In the genomic region with DNA sequence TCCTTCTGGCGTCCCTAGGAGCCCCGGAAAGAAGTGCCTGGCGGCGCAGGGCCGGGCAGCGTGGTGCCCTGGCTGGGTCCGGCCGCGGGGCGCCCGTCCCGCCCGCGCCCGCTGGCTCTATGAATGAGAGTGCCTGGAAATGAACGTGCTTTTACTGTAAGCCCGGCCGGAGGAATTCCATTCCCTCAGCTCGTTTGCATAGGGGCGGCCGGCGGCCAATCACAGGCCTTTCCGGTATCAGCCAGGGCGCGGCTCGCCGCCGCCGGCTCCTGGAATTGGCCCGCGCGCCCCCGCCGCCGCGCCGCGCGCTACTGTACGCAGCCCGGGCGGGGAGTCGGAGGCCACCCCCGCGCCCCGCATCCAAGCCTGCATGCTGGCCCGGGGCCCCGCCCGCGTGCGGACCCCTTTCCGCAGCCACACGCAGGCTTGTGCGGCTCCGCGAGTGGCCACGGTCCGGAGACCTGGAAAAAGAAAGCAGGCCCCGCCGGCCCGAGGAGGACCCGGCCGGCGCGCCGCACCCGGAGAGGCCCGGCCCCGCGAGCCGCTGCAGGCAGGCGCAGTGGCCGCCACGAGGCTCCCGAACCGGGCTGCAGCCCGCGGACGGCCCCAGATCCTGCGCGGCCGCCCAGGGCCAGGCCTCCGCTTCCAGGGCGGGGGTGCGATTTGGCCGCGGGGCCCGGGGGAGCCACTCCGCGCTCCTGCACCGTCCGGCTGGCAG, we compare ENCODE assay signal across 1 cellular context.
TF ChIP-seq lines count a peak whose summit lies in the region.

No MANE protein-coding gene starts in this region.

TF ChIP-seq in HepG2, 621 proteins besides CTCF, POLR2A, EP300 and RAD21 (continued from another document and continues in another):
- TF ChIP-seq, protein P1, sequence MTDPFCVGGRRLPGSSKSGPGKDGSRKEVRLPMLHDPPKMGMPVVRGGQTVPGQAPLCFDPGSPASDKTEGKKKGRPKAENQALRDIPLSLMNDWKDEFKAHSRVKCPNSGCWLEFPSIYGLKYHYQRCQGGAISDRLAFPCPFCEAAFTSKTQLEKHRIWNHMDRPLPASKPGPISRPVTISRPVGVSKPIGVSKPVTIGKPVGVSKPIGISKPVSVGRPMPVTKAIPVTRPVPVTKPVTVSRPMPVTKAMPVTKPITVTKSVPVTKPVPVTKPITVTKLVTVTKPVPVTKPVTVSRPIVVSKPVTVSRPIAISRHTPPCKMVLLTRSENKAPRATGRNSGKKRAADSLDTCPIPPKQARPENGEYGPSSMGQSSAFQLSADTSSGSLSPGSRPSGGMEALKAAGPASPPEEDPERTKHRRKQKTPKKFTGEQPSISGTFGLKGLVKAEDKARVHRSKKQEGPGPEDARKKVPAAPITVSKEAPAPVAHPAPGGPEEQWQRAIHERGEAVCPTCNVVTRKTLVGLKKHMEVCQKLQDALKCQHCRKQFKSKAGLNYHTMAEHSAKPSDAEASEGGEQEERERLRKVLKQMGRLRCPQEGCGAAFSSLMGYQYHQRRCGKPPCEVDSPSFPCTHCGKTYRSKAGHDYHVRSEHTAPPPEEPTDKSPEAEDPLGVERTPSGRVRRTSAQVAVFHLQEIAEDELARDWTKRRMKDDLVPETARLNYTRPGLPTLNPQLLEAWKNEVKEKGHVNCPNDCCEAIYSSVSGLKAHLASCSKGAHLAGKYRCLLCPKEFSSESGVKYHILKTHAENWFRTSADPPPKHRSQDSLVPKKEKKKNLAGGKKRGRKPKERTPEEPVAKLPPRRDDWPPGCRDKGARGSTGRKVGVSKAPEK (CRISPR knock-in tag; IDR thresholded peaks at IDR 0.05; ENCODE audit: borderline replicate concordance) = no peak
- TF ChIP-seq, protein P2, sequence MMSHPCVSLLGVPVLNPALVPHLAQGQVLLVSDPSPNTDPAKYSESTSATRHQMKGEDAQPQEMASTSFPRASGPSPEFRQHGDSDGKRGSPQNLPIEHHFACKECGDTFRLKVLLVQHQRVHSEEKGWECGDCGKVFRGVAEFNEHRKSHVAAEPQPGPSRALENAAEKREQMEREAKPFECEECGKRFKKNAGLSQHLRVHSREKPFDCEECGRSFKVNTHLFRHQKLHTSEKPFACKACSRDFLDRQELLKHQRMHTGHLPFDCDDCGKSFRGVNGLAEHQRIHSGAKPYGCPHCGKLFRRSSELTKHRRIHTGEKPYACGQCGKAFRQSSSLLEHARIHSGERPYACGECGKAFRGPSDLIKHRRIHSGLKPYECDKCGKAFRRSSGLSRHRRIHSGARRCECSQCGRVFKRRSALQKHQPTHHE (CRISPR knock-in tag; IDR thresholded peaks at IDR 0.05; ENCODE audit: borderline replicate concordance) = 0 out of 2 replicates have a peak, but pooled peaks have one; percentile 58
- TF ChIP-seq ZNF10 (CRISPR knock-in tag; IDR thresholded peaks at IDR 0.05; ENCODE audit: borderline replicate concordance, low read depth) (no peak), CENPX (CRISPR knock-in tag; IDR thresholded peaks at IDR 0.05) (no peak), KDM4B (CRISPR knock-in tag; IDR thresholded peaks at IDR 0.05) (no peak), MYC (CRISPR knock-in tag; IDR thresholded peaks at IDR 0.05; ENCODE audit: borderline replicate concordance) (no peak; the same call in none of the 2 replicates), EEA1 (CRISPR knock-in tag; IDR thresholded peaks at IDR 0.05; ENCODE audit: borderline replicate concordance) (no peak), MEF2D (CRISPR knock-in tag; IDR thresholded peaks at IDR 0.05) (no peak), ZNF451 (CRISPR knock-in tag; IDR thresholded peaks at IDR 0.05) (no peak), U2AF1 (optimal IDR thresholded peaks at IDR 0.05; ENCODE audit: low read depth, low read length) (no peak), MXI1 (IDR thresholded peaks at IDR 0.05; ENCODE audit: borderline replicate concordance, low read depth, low read length) (peak; percentile 80; the same call in 2 of the 3 replicates), YEATS4 (CRISPR knock-in tag; IDR thresholded peaks at IDR 0.05; ENCODE audit: borderline replicate concordance) (no peak; the same call in none of the 2 replicates), CHCHD3 (CRISPR knock-in tag; IDR thresholded peaks at IDR 0.05) (no peak), SOX6 (IDR thresholded peaks at IDR 0.05) (no peak), SOX6 (CRISPR knock-in tag; IDR thresholded peaks at IDR 0.05) (no peak), TEAD3 (CRISPR knock-in tag; optimal IDR thresholded peaks at IDR 0.05; ENCODE audit: borderline replicate concordance) (peak; percentile 34), CBFB (CRISPR knock-in tag; IDR thresholded peaks at IDR 0.05) (no peak), PHF20 (CRISPR knock-in tag; IDR thresholded peaks at IDR 0.05) (no peak), ADNP (CRISPR knock-in tag; IDR thresholded peaks at IDR 0.05) (no peak), ZNF138 (CRISPR knock-in tag; IDR thresholded peaks at IDR 0.05; ENCODE audit: low read depth) (0 out of 2 replicates have a peak, but pooled peaks have one; percentile 20), NCOA1 (CRISPR knock-in tag; IDR thresholded peaks at IDR 0.05) (no peak), IRF2 (CRISPR knock-in tag; IDR thresholded peaks at IDR 0.05) (no peak; the same call in 1 of the 2 replicates), ZNF205 (CRISPR knock-in tag; IDR thresholded peaks at IDR 0.05) (no peak), ZMAT3 (CRISPR knock-in tag; conservative IDR thresholded peaks at IDR 0.05) (no peak; the same call in 1 of the 2 replicates)
- TF ChIP-seq, protein P3, sequence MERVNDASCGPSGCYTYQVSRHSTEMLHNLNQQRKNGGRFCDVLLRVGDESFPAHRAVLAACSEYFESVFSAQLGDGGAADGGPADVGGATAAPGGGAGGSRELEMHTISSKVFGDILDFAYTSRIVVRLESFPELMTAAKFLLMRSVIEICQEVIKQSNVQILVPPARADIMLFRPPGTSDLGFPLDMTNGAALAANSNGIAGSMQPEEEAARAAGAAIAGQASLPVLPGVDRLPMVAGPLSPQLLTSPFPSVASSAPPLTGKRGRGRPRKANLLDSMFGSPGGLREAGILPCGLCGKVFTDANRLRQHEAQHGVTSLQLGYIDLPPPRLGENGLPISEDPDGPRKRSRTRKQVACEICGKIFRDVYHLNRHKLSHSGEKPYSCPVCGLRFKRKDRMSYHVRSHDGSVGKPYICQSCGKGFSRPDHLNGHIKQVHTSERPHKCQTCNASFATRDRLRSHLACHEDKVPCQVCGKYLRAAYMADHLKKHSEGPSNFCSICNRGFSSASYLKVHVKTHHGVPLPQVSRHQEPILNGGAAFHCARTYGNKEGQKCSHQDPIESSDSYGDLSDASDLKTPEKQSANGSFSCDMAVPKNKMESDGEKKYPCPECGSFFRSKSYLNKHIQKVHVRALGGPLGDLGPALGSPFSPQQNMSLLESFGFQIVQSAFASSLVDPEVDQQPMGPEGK (CRISPR knock-in tag; IDR thresholded peaks at IDR 0.05) = peak; percentile 80
- TF ChIP-seq, protein P4, sequence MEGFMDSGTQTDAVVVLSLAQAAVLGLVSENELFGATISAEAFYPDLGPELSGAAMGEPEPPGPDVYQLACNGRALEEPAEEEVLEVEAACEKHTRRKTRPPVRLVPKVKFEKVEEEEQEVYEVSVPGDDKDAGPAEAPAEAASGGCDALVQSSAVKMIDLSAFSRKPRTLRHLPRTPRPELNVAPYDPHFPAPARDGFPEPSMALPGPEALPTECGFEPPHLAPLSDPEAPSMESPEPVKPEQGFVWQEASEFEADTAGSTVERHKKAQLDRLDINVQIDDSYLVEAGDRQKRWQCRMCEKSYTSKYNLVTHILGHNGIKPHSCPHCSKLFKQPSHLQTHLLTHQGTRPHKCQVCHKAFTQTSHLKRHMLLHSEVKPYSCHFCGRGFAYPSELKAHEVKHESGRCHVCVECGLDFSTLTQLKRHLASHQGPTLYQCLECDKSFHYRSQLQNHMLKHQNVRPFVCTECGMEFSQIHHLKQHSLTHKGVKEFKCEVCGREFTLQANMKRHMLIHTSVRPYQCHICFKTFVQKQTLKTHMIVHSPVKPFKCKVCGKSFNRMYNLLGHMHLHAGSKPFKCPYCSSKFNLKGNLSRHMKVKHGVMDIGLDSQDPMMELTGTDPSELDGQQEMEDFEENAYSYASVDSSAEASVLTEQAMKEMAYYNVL (CRISPR knock-in tag; IDR thresholded peaks at IDR 0.05; ENCODE audit: borderline replicate concordance) = no peak
- TF ChIP-seq, protein P5, sequence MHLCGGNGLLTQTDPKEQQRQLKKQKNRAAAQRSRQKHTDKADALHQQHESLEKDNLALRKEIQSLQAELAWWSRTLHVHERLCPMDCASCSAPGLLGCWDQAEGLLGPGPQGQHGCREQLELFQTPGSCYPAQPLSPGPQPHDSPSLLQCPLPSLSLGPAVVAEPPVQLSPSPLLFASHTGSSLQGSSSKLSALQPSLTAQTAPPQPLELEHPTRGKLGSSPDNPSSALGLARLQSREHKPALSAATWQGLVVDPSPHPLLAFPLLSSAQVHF (CRISPR knock-in tag; IDR thresholded peaks at IDR 0.05) = no peak
- TF ChIP-seq, protein P6, sequence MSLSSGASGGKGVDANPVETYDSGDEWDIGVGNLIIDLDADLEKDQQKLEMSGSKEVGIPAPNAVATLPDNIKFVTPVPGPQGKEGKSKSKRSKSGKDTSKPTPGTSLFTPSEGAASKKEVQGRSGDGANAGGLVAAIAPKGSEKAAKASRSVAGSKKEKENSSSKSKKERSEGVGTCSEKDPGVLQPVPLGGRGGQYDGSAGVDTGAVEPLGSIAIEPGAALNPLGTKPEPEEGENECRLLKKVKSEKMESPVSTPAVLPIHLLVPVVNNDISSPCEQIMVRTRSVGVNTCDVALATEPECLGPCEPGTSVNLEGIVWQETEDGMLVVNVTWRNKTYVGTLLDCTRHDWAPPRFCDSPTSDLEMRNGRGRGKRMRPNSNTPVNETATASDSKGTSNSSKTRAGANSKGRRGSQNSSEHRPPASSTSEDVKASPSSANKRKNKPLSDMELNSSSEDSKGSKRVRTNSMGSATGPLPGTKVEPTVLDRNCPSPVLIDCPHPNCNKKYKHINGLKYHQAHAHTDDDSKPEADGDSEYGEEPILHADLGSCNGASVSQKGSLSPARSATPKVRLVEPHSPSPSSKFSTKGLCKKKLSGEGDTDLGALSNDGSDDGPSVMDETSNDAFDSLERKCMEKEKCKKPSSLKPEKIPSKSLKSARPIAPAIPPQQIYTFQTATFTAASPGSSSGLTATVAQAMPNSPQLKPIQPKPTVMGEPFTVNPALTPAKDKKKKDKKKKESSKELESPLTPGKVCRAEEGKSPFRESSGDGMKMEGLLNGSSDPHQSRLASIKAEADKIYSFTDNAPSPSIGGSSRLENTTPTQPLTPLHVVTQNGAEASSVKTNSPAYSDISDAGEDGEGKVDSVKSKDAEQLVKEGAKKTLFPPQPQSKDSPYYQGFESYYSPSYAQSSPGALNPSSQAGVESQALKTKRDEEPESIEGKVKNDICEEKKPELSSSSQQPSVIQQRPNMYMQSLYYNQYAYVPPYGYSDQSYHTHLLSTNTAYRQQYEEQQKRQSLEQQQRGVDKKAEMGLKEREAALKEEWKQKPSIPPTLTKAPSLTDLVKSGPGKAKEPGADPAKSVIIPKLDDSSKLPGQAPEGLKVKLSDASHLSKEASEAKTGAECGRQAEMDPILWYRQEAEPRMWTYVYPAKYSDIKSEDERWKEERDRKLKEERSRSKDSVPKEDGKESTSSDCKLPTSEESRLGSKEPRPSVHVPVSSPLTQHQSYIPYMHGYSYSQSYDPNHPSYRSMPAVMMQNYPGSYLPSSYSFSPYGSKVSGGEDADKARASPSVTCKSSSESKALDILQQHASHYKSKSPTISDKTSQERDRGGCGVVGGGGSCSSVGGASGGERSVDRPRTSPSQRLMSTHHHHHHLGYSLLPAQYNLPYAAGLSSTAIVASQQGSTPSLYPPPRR (CRISPR knock-in tag; IDR thresholded peaks at IDR 0.05; ENCODE audit: borderline replicate concordance) = no peak
- TF ChIP-seq, protein P7, sequence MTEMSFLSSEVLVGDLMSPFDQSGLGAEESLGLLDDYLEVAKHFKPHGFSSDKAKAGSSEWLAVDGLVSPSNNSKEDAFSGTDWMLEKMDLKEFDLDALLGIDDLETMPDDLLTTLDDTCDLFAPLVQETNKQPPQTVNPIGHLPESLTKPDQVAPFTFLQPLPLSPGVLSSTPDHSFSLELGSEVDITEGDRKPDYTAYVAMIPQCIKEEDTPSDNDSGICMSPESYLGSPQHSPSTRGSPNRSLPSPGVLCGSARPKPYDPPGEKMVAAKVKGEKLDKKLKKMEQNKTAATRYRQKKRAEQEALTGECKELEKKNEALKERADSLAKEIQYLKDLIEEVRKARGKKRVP (CRISPR knock-in tag; IDR thresholded peaks at IDR 0.05) = peak in 1 of 2 experiments; percentile 20; a peak in 1 of 4 replicates
- TF ChIP-seq, protein P8, sequence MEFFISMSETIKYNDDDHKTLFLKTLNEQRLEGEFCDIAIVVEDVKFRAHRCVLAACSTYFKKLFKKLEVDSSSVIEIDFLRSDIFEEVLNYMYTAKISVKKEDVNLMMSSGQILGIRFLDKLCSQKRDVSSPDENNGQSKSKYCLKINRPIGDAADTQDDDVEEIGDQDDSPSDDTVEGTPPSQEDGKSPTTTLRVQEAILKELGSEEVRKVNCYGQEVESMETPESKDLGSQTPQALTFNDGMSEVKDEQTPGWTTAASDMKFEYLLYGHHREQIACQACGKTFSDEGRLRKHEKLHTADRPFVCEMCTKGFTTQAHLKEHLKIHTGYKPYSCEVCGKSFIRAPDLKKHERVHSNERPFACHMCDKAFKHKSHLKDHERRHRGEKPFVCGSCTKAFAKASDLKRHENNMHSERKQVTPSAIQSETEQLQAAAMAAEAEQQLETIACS (CRISPR knock-in tag; IDR thresholded peaks at IDR 0.05) = peak; percentile 86
- TF ChIP-seq, protein P9, sequence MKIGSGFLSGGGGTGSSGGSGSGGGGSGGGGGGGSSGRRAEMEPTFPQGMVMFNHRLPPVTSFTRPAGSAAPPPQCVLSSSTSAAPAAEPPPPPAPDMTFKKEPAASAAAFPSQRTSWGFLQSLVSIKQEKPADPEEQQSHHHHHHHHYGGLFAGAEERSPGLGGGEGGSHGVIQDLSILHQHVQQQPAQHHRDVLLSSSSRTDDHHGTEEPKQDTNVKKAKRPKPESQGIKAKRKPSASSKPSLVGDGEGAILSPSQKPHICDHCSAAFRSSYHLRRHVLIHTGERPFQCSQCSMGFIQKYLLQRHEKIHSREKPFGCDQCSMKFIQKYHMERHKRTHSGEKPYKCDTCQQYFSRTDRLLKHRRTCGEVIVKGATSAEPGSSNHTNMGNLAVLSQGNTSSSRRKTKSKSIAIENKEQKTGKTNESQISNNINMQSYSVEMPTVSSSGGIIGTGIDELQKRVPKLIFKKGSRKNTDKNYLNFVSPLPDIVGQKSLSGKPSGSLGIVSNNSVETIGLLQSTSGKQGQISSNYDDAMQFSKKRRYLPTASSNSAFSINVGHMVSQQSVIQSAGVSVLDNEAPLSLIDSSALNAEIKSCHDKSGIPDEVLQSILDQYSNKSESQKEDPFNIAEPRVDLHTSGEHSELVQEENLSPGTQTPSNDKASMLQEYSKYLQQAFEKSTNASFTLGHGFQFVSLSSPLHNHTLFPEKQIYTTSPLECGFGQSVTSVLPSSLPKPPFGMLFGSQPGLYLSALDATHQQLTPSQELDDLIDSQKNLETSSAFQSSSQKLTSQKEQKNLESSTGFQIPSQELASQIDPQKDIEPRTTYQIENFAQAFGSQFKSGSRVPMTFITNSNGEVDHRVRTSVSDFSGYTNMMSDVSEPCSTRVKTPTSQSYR (CRISPR knock-in tag; IDR thresholded peaks at IDR 0.05; ENCODE audit: borderline replicate concordance) = no peak
- TF ChIP-seq, protein P10, sequence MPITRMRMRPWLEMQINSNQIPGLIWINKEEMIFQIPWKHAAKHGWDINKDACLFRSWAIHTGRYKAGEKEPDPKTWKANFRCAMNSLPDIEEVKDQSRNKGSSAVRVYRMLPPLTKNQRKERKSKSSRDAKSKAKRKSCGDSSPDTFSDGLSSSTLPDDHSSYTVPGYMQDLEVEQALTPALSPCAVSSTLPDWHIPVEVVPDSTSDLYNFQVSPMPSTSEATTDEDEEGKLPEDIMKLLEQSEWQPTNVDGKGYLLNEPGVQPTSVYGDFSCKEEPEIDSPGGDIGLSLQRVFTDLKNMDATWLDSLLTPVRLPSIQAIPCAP (CRISPR knock-in tag; IDR thresholded peaks at IDR 0.05; ENCODE audit: low read depth) = no peak
